ENCODE assay signal across 33 cellular contexts in genomic region chr14:28771168-28771567, GRCh38. TPM values are rescaled to one million over a fixed set of nuclear protein-coding genes. Genes with fewer than 3 reads are reported as not detected.
"Had no signal": no experiment of that assay in that cellular context is flagged by ENCODE, and none has a peak within 500 bp of the region (broad histone marks: within the 10 kb centered on the region; RNA-seq: fewer than 3 reads in every experiment).

No MANE protein-coding gene starts in this region.

- H3K9me3 ChIP-seq: left lung, right lobe of liver, upper lobe of right lung had no signal

- H3K27ac ChIP-seq: coronary artery, gastroesophageal sphincter, hepatocyte, left lung, neutrophil, right lobe of liver, skin epidermis, tibial artery, upper lobe of right lung, WERI-Rb-1 had no signal

- H3K4me3 ChIP-seq: coronary artery, gastroesophageal sphincter, hepatocyte, left lung, lung, right lobe of liver, skin epidermis, tibial artery, upper lobe of right lung had no signal

- DNase-seq: activated CD4-positive, alpha-beta T cell treated with anti-CD3 and anti-CD28 coated beads for 48 hours; activated CD4-positive, alpha-beta T cell treated with anti-CD3 and anti-CD28 coated beads, Interleukin-2, amount 50 U/mL, for 48 hours; activated CD8-positive, alpha-beta memory T cell treated with anti-CD3 and anti-CD28 coated beads for 24 hours; activated gamma-delta T cell; activated naive CD4-positive, alpha-beta T cell treated with anti-CD3 and anti-CD28 coated beads, Interleukin-2, amount 10 ng/mL, durations not matched to agents 7 days and 5 days; activated naive CD8-positive, alpha-beta T cell treated with anti-CD3 and anti-CD28 coated beads, Interleukin-2, amount 10 ng/mL, durations not matched to agents 7 days and 5 days; activated T-cell treated with anti-CD3 and anti-CD28 coated beads, Interleukin-2, amount 50 U/mL, for 1 hour; cerebellar nuclear complex; left lung; mesendoderm; right lobe of liver; stimulated activated CD4-positive, alpha-beta T cell treated with anti-CD3 and anti-CD28 coated beads, Interleukin-4, amount 100 ng/mL, for 24 hours; stimulated activated naive CD8-positive, alpha-beta T cell treated with anti-CD3 and anti-CD28 coated beads, Interleukin-15, amount 100 ng/mL, for 72 hours; substantia nigra; SW 1271; T-helper 9 cell; tibial artery; upper lobe of right lung; WERI-Rb-1 had no signal

- H3K36me3 ChIP-seq: gastroesophageal sphincter, left lung, neutrophil, right lobe of liver, tibial artery, upper lobe of right lung, WERI-Rb-1 had no signal

RNA-seq across cellular contexts. Expression of gene FOXG1, which starts 4.6 kb away (rescaled TPM):
- total RNA-seq: activated naive CD8-positive, alpha-beta T cell treated with anti-CD3 and anti-CD28 coated beads, Interleukin-2, amount 10 ng/mL, durations not matched to agents 7 days and 5 days; endothelial cell of umbilical vein; fibroblast of lung; fibroblast of villous mesenchyme; hepatocyte; left lung; mononuclear cell; myocyte; natural killer cell treated with Interleukin-12 subunit alpha and Interleukin-12 subunit beta and Interleukin-15 and Interleukin-18, amount 100 ng/mL, for 72 hours; osteocyte; posterior vena cava; right lobe of liver; upper lobe of right lung had no signal
